Comparison of ENCODE assay signal across 17 cellular contexts in genomic region chr10:62917475-62918238, GRCh38.
A peak's percentile ranks its signal among the peaks of the same experiment; 100 is the strongest.
DNase-seq lines count a peak whose midpoint lies in the region; ATAC-seq and TF ChIP-seq lines count a peak whose summit lies in the region.
"Had no signal": no experiment of that assay in that cellular context is flagged by ENCODE, and none has a peak within 500 bp of the region (broad histone marks: within the 10 kb centered on the region; RNA-seq: fewer than 3 reads in every experiment).

No MANE protein-coding gene starts in this region.

- no peak for DNase-seq in activated CD8-positive, alpha-beta T cell treated with anti-CD3 and anti-CD28 coated beads for 36 hours
- no peak for DNase-seq in activated CD8-positive, alpha-beta T cell treated with anti-CD3 and anti-CD28 coated beads, Interleukin-2, amount 10 ng/mL, durations not matched to agents 7 days and 5 days
- DNase-seq in nephron progenitor cell: no peak
- no peak for DNase-seq in testis
- no peak for DNase-seq in MG63
- no peak for DNase-seq in body of pancreas
- DNase-seq: ACHN; activated CD4-positive, alpha-beta T cell treated with anti-CD3 and anti-CD28 coated beads for 1 hour; activated T-cell treated with anti-CD3 and anti-CD28 coated beads, Interleukin-2, amount 50 U/mL, for 48 hours; H7; left cardiac atrium; NCI-H146; NCI-H446; RPMI8226 had no signal

- H3K27ac Mint-ChIP-seq in activated CD8-positive, alpha-beta T cell treated with anti-CD3 and anti-CD28 coated beads for 36 hours: peak overlapping the region; percentile 23
- no peak overlapping the region for H3K27ac Mint-ChIP-seq in activated CD8-positive, alpha-beta T cell treated with anti-CD3 and anti-CD28 coated beads, Interleukin-2, amount 10 ng/mL, durations not matched to agents 7 days and 5 days
- H3K27ac Mint-ChIP-seq in nephron progenitor cell: peak overlapping the region; percentile 12

- no peak overlapping the region for H3K4me3 ChIP-seq in testis
- H3K4me3 ChIP-seq in MG63: no peak overlapping the region
- no peak overlapping the region for H3K4me3 ChIP-seq in body of pancreas
- H3K4me3 ChIP-seq: prostate gland had no signal

- H3K36me3 ChIP-seq in testis (ENCODE audit: low read depth, missing control alignments) (no peaks in the 10 kb centered on the region), MG63 (no peaks in the 10 kb centered on the region), body of pancreas (replicated peaks in 1 of 2; ENCODE audit: insufficient read depth in 1 of 2, low read depth in 2 of 2) (no peaks in the 10 kb centered on the region)
- H3K36me3 ChIP-seq: prostate gland had no signal

- no peak overlapping the region for H3K4me3 Mint-ChIP-seq in activated CD8-positive, alpha-beta T cell treated with anti-CD3 and anti-CD28 coated beads for 36 hours
- H3K4me3 Mint-ChIP-seq in activated CD8-positive, alpha-beta T cell treated with anti-CD3 and anti-CD28 coated beads, Interleukin-2, amount 10 ng/mL, durations not matched to agents 7 days and 5 days: no peak overlapping the region
- H3K4me3 Mint-ChIP-seq in nephron progenitor cell: no peak overlapping the region

- intact Hi-C loops in activated CD8-positive, alpha-beta T cell treated with anti-CD3 and anti-CD28 coated beads for 36 hours (cut with micrococcal nuclease): no loop called here
- intact Hi-C loops in testis (cut with DNase I; ENCODE audit: low total_unique reads) (no loop called here), body of pancreas (cut with DNase I) (no loop called here)

- H3K27me3 Mint-ChIP-seq in activated CD8-positive, alpha-beta T cell treated with anti-CD3 and anti-CD28 coated beads for 36 hours: peaks cover 17% of the 10 kb centered on the region
- H3K27me3 Mint-ChIP-seq in activated CD8-positive, alpha-beta T cell treated with anti-CD3 and anti-CD28 coated beads, Interleukin-2, amount 10 ng/mL, durations not matched to agents 7 days and 5 days (ENCODE audit: low read depth): peaks cover 11% of the 10 kb centered on the region
- H3K27me3 Mint-ChIP-seq in nephron progenitor cell (ENCODE audit: low read depth, poor library complexity): no peaks in the 10 kb centered on the region

- POLR2A ChIA-PET in activated CD8-positive, alpha-beta T cell treated with anti-CD3 and anti-CD28 coated beads for 36 hours (lab: Charles Lee): no interaction called here
- POLR2A ChIA-PET in activated CD8-positive, alpha-beta T cell treated with anti-CD3 and anti-CD28 coated beads, Interleukin-2, amount 10 ng/mL, durations not matched to agents 7 days and 5 days (lab: Charles Lee): no interaction called here

- TF ChIP-seq POLR2A in testis (IDR thresholded peaks at IDR 0.05): no peak
- no peak for TF ChIP-seq POLR2A in body of pancreas (IDR thresholded peaks at IDR 0.05)

- H3K27ac ChIP-seq in testis: no peak overlapping the region
- no peak overlapping the region for H3K27ac ChIP-seq in body of pancreas
- H3K27ac ChIP-seq: prostate gland had no signal

- H3K27me3 ChIP-seq in testis (no peaks in the 10 kb centered on the region), MG63 (no peaks in the 10 kb centered on the region), body of pancreas (no peaks in the 10 kb centered on the region)

- no peak for TF ChIP-seq CTCF in activated CD8-positive, alpha-beta T cell treated with anti-CD3 and anti-CD28 coated beads for 36 hours (IDR thresholded peaks at IDR 0.05)
- no peak for TF ChIP-seq CTCF in nephron progenitor cell (IDR thresholded peaks at IDR 0.05)
- no peak for TF ChIP-seq CTCF in testis (IDR thresholded peaks at IDR 0.05)
- TF ChIP-seq CTCF in body of pancreas (IDR thresholded peaks at IDR 0.05): no peak

- H3K9me3 ChIP-seq in testis (no peaks in the 10 kb centered on the region), MG63 (no peaks in the 10 kb centered on the region), body of pancreas (no peaks in the 10 kb centered on the region)
- H3K9me3 ChIP-seq: prostate gland had no signal

- no peak for ATAC-seq in activated CD8-positive, alpha-beta T cell treated with anti-CD3 and anti-CD28 coated beads for 36 hours
- no peak for ATAC-seq in activated CD8-positive, alpha-beta T cell treated with anti-CD3 and anti-CD28 coated beads, Interleukin-2, amount 10 ng/mL, durations not matched to agents 7 days and 5 days
- ATAC-seq in GM21529 (IDR thresholded peaks at IDR 0.05; ENCODE audit: unreplicated experiment): peak; percentile 58
- peak; percentile 59 for ATAC-seq in HG03159 (IDR thresholded peaks at IDR 0.05; ENCODE audit: unreplicated experiment)
- ATAC-seq in body of pancreas: no peak
- ATAC-seq: left cardiac atrium had no signal

- no peaks in the 10 kb centered on the region for H3K36me3 Mint-ChIP-seq in activated CD8-positive, alpha-beta T cell treated with anti-CD3 and anti-CD28 coated beads for 36 hours (ENCODE audit: low read depth)
- no peaks in the 10 kb centered on the region for H3K36me3 Mint-ChIP-seq in activated CD8-positive, alpha-beta T cell treated with anti-CD3 and anti-CD28 coated beads, Interleukin-2, amount 10 ng/mL, durations not matched to agents 7 days and 5 days (ENCODE audit: low read depth)
- no peaks in the 10 kb centered on the region for H3K36me3 Mint-ChIP-seq in nephron progenitor cell (ENCODE audit: low read depth)

- peaks cover 15% of the 10 kb centered on the region for H3K4me1 Mint-ChIP-seq in activated CD8-positive, alpha-beta T cell treated with anti-CD3 and anti-CD28 coated beads for 36 hours (ENCODE audit: low read depth)
- no peaks in the 10 kb centered on the region for H3K4me1 Mint-ChIP-seq in activated CD8-positive, alpha-beta T cell treated with anti-CD3 and anti-CD28 coated beads, Interleukin-2, amount 10 ng/mL, durations not matched to agents 7 days and 5 days (ENCODE audit: low read depth)
- H3K4me1 Mint-ChIP-seq in nephron progenitor cell: peaks cover 9% of the 10 kb centered on the region

- 75 to 89% methylated on average over 9 of the region's 9 CpGs for WGBS in testis, 2 donors
- 46 to 48% methylated on average over 9 of the region's 9 CpGs for WGBS in body of pancreas, 2 donors

- CTCF ChIA-PET in activated CD8-positive, alpha-beta T cell treated with anti-CD3 and anti-CD28 coated beads for 36 hours (lab: Charles Lee): no interaction called here
- CTCF ChIA-PET in activated CD8-positive, alpha-beta T cell treated with anti-CD3 and anti-CD28 coated beads, Interleukin-2, amount 10 ng/mL, durations not matched to agents 7 days and 5 days (lab: Charles Lee): no interaction called here

- no peaks in the 10 kb centered on the region for H3K9me3 Mint-ChIP-seq in activated CD8-positive, alpha-beta T cell treated with anti-CD3 and anti-CD28 coated beads for 36 hours
- no peaks in the 10 kb centered on the region for H3K9me3 Mint-ChIP-seq in activated CD8-positive, alpha-beta T cell treated with anti-CD3 and anti-CD28 coated beads, Interleukin-2, amount 10 ng/mL, durations not matched to agents 7 days and 5 days (ENCODE audit: insufficient read depth)
- H3K9me3 Mint-ChIP-seq in nephron progenitor cell: no peaks in the 10 kb centered on the region

- no peaks in the 10 kb centered on the region for H3K4me1 ChIP-seq in testis
- H3K4me1 ChIP-seq in body of pancreas: no peaks in the 10 kb centered on the region
- H3K4me1 ChIP-seq: prostate gland had no signal

Comparison
In these comparisons a context has a peak if more than half of its experiments do, and no peak if none do; other contexts are left out.
1. ATAC-seq: peak in GM21529 (single experiment) and HG03159 (single experiment); none in activated CD8-positive, alpha-beta T cell treated with anti-CD3 and anti-CD28 coated beads for 36 hours (single experiment), activated CD8-positive, alpha-beta T cell treated with anti-CD3 and anti-CD28 coated beads, Interleukin-2, amount 10 ng/mL, durations not matched to agents 7 days and 5 days (single experiment) and body of pancreas (single experiment).